Comparison of ENCODE assay signal across 10 cellular contexts in genomic region chr14:23366163-23366921, GRCh38. TPM values are rescaled to one million over a fixed set of nuclear protein-coding genes. Genes with fewer than 3 reads are reported as not detected.
A peak's percentile ranks its signal among the peaks of the same experiment; 100 is the strongest.
DNase-seq lines count a peak whose midpoint lies in the region; ATAC-seq, FAIRE-seq and TF ChIP-seq lines count a peak whose summit lies in the region.
"Had no signal": no experiment of that assay in that cellular context is flagged by ENCODE, and none has a peak within 500 bp of the region (broad histone marks: within the 10 kb centered on the region; RNA-seq: fewer than 3 reads in every experiment).

No MANE protein-coding gene starts in this region.

- H3K18ac ChIP-seq in neuronal stem cell (ENCODE audit: low read length): peak overlapping the region; percentile 99

- no CpG with 5 or more reads among the region's 48 CpGs for WGBS in neuronal stem cell (ENCODE audit: extremely low coverage in 2 of 2, insufficient read length in 2 of 2, insufficient replicate concordance in 1 of 2), 2 donors

- CTCF ChIA-PET in BJ (lab: Yijun Ruan, JAX): interaction anchor here (0.7 to 1.6 kb wide), 3 partner anchors 10 to 72 kb away, joined by 3 to 7 read pairs (median 3); partner anchors contain the start of gene CMTM5

- H2BK120ac ChIP-seq in neuronal stem cell (ENCODE audit: low read depth, low read length): peak overlapping the region; percentile 93

- H2BK5ac ChIP-seq in neuronal stem cell (ENCODE audit: low read length): peak overlapping the region; percentile 96

- TF ChIP-seq CTCF in BJ (IDR thresholded peaks at IDR 0.05; ENCODE audit: insufficient read depth, low read depth, low read length) (no peak), RWPE2 (IDR thresholded peaks at IDR 0.05; ENCODE audit: poor library complexity, severe bottlenecking) (no peak)

- H4K91ac ChIP-seq in neuronal stem cell (ENCODE audit: low read depth, low read length, poor library complexity): peak overlapping the region; percentile 61

- peak overlapping the region; percentile 93 for H2AFZ ChIP-seq in neuronal stem cell (ENCODE audit: low read length)

- peak; percentile 74 for ATAC-seq in RWPE2 (ENCODE audit: low read depth)
- no peak for ATAC-seq in HG03175 (IDR thresholded peaks at IDR 0.05; ENCODE audit: unreplicated experiment)
- no peak for ATAC-seq in HG02884 (IDR thresholded peaks at IDR 0.05; ENCODE audit: unreplicated experiment)

- H3K4me2 ChIP-seq in neuronal stem cell (ENCODE audit: insufficient read depth, low read length, poor library complexity, severe bottlenecking): peak overlapping the region; percentile 87

- DNase-seq in BJ (ENCODE audit: low read depth) (no peak), RWPE2 (ENCODE audit: low spot score) (peak; percentile 83), frontal cortex (ENCODE audit: low spot score in 2 of 2) (peak; percentile 58 to 62), neuronal stem cell (ENCODE audit: low spot score) (peak; percentile 94), HuH-7 (ENCODE audit: low spot score) (no peak)
- no peak for DNase-seq in stimulated activated CD4-positive, alpha-beta T cell treated with anti-CD3 and anti-CD28 coated beads, Interleukin-2, amount 100 ng/mL, for 48 hours
- DNase-seq: NCI-H1417 treated with DMSO at 0.1 percent for 48 hours had no signal

- no peak for FAIRE-seq in frontal cortex (lab: Jason Lieb, UNC)

- H3K4me3 ChIP-seq in BJ (ENCODE audit: low read depth, low read length): peak overlapping the region; percentile 37
- H3K4me3 ChIP-seq in RWPE2 (ENCODE audit: severe bottlenecking): peak overlapping the region; percentile 45
- peak overlapping the region; percentile 91 to 94 for H3K4me3 ChIP-seq in neuronal stem cell (ENCODE audit: low read length in 2 of 2)

- H2BK12ac ChIP-seq in neuronal stem cell (ENCODE audit: low read length): peak overlapping the region; percentile 48

- peak overlapping the region; percentile 82 for H2BK15ac ChIP-seq in neuronal stem cell (ENCODE audit: low read length)

- H4K8ac ChIP-seq in neuronal stem cell (ENCODE audit: low read depth, low read length): no peak overlapping the region

- H3K9ac ChIP-seq in neuronal stem cell (ENCODE audit: low read depth, low read length, poor library complexity): peak overlapping the region; percentile 99

- peak overlapping the region; percentile 58 for H3K14ac ChIP-seq in neuronal stem cell (ENCODE audit: low read length)

- peak overlapping the region; percentile 87 for H3K23ac ChIP-seq in neuronal stem cell (ENCODE audit: low read depth, low read length, poor library complexity)

- H3K4me1 ChIP-seq in RWPE2 (ENCODE audit: insufficient read depth, poor library complexity, severe bottlenecking): peaks cover 6% of the 10 kb centered on the region
- peaks cover 12 to 17% of the 10 kb centered on the region in 2 donors for H3K4me1 ChIP-seq in neuronal stem cell (ENCODE audit: control insufficient read depth in 2 of 2, insufficient read depth in 1 of 2, low read depth in 1 of 2, low read length in 2 of 2)

- peaks cover 18% of the 10 kb centered on the region for H3K27me3 ChIP-seq in BJ (ENCODE audit: control insufficient read depth, insufficient read depth, low read length)
- no peaks in the 10 kb centered on the region for H3K27me3 ChIP-seq in RWPE2 (ENCODE audit: insufficient read depth, poor library complexity, severe bottlenecking)
- peaks cover 0 to 28% (median 2%) of the 10 kb centered on the region in 3 experiments for H3K27me3 ChIP-seq in neuronal stem cell (ENCODE audit: control insufficient read depth in 3 of 3, insufficient read depth in 3 of 3, low read depth in 1 of 3, low read length in 3 of 3)

- H3K27ac ChIP-seq in RWPE2 (ENCODE audit: poor library complexity, severe bottlenecking) (peak overlapping the region; percentile 54), neuronal stem cell (replicated peaks; ENCODE audit: low read length) (peak overlapping the region; percentile 99)

- H3K36me3 ChIP-seq in BJ (ENCODE audit: control insufficient read depth, insufficient read depth, low read length): no peaks in the 10 kb centered on the region
- H3K36me3 ChIP-seq in RWPE2 (ENCODE audit: low read depth): no peaks in the 10 kb centered on the region; the same call in 1 of the 2 replicates
- peaks cover 2 to 27% of the 10 kb centered on the region in 2 donors for H3K36me3 ChIP-seq in neuronal stem cell (replicated peaks in 1 of 2; ENCODE audit: control insufficient read depth in 2 of 2, insufficient read depth in 2 of 2, low read length in 2 of 2)

- peaks cover 5% of the 10 kb centered on the region for H3K79me1 ChIP-seq in neuronal stem cell (ENCODE audit: low read depth, low read length)

- peak overlapping the region; percentile 99 for H2AK5ac ChIP-seq in neuronal stem cell (ENCODE audit: low read depth, low read length)

- POLR2A ChIA-PET in BJ (lab: Charles Lee): no interaction called here

- H3K4ac ChIP-seq in neuronal stem cell (ENCODE audit: low read length): peak overlapping the region; percentile 80

- H3K9me3 ChIP-seq in RWPE2 (ENCODE audit: severe bottlenecking) (no peaks in the 10 kb centered on the region), neuronal stem cell (replicated peaks in 1 of 2; ENCODE audit: control insufficient read depth in 2 of 2, insufficient read depth in 1 of 2, low read depth in 1 of 2, low read length in 2 of 2) (no peaks in the 10 kb centered on the region)

RNA-seq across cellular contexts. Expression of gene EFS, which starts 1.4 kb away (rescaled TPM):
- polyA plus RNA-seq in BJ (2011; rRNA removed): 1.5 and 2.7 TPM in 2 replicates
- polyA minus RNA-seq in BJ (2011; rRNA and poly(A)+ RNA removed): 1.2 and 1.5 TPM in 2 replicates
- 6.9 TPM for total RNA-seq in frontal cortex
- 74.5 TPM for polyA plus RNA-seq in neuronal stem cell (2013, experiment 1 of 2)
- 74.5 TPM for polyA plus RNA-seq in neuronal stem cell (2013, experiment 2 of 2)

RNA-seq across cellular contexts. Expression of gene IL25, which starts 6.3 kb away (rescaled TPM):
- polyA plus RNA-seq in BJ (2011; rRNA removed): not detected in 2 replicates
- not detected in 2 replicates for polyA minus RNA-seq in BJ (2011; rRNA and poly(A)+ RNA removed)
- total RNA-seq in frontal cortex: not detected
- not detected for polyA plus RNA-seq in neuronal stem cell (2013, experiment 1 of 2)
- not detected for polyA plus RNA-seq in neuronal stem cell (2013, experiment 2 of 2)
- total RNA-seq: glomerular endothelial cell had no signal

RNA-seq across cellular contexts. Expression of gene CMTM5, which starts 10.5 kb away (rescaled TPM):
- not detected in 2 replicates for polyA plus RNA-seq in BJ (2011; rRNA removed)
- polyA minus RNA-seq in BJ (2011; rRNA and poly(A)+ RNA removed): not detected in 2 replicates
- 1.6 TPM for total RNA-seq in frontal cortex
- 5.0 TPM for polyA plus RNA-seq in neuronal stem cell (2013, experiment 1 of 2)
- polyA plus RNA-seq in neuronal stem cell (2013, experiment 2 of 2): 4.4 TPM
- total RNA-seq: glomerular endothelial cell had no signal

RNA-seq across cellular contexts. Expression of gene SLC22A17, which starts 13.7 kb away (rescaled TPM):
- 9.0 and 14.0 TPM in 2 replicates for polyA plus RNA-seq in BJ (2011; rRNA removed)
- 5.3 and 5.5 TPM in 2 replicates for polyA minus RNA-seq in BJ (2011; rRNA and poly(A)+ RNA removed)
- 154 TPM for total RNA-seq in frontal cortex
- polyA plus RNA-seq in neuronal stem cell (2013, experiment 1 of 2): 62.0 TPM
- polyA plus RNA-seq in neuronal stem cell (2013, experiment 2 of 2): 60.0 TPM

RNA-seq across cellular contexts. Expression of gene MYH6, which starts 41.7 kb away (rescaled TPM):
- polyA plus RNA-seq in BJ (2011; rRNA removed): not detected in 2 replicates
- polyA minus RNA-seq in BJ (2011; rRNA and poly(A)+ RNA removed): not detected in 2 replicates
- not detected for total RNA-seq in frontal cortex
- 0.03 TPM for polyA plus RNA-seq in neuronal stem cell (2013, experiment 1 of 2)
- polyA plus RNA-seq in neuronal stem cell (2013, experiment 2 of 2): 0.04 TPM
- total RNA-seq: glomerular endothelial cell had no signal

Comparison
In these comparisons a context has a peak if more than half of its experiments do, and no peak if none do; other contexts are left out.
1. DNase-seq: peak in RWPE2 (single experiment), frontal cortex (2 of 2) and neuronal stem cell (single experiment); none in BJ (single experiment), HuH-7 (single experiment) and stimulated activated CD4-positive, alpha-beta T cell treated with anti-CD3 and anti-CD28 coated beads, Interleukin-2, amount 100 ng/mL, for 48 hours (0 of 2).
2. H3K4me3 ChIP-seq: peak in every context shown above with its lines; median percentile 92 in neuronal stem cell; 45 in RWPE2; 37 in BJ.